In genomic region chr6:27388293-27389197, GRCh38 we compare ENCODE assay signal across 1 cellular context.
TF ChIP-seq lines count a peak whose summit lies in the region.

Gene ZNF391, plus strand, starts transcription at chr6:27388759. Its CDS starts 11,612 bp downstream, at chr6:27400371.

TF ChIP-seq in K562, 482 proteins besides CTCF, POLR2A, EP300 and RAD21 (continued from another document and continues in another):
- peak; percentile 75 to 84 for TF ChIP-seq MNT (conservative IDR thresholded peaks at IDR 0.05)
- no peak for TF ChIP-seq MXD1 (CRISPR knock-in tag; IDR thresholded peaks at IDR 0.05; ENCODE audit: borderline replicate concordance, poor library complexity, severe bottlenecking)
- no peak for TF ChIP-seq CBX2 (IDR thresholded peaks at IDR 0.05; ENCODE audit: insufficient read depth, low read length, poor library complexity, severe bottlenecking)
- no peak for TF ChIP-seq ZNF408 (CRISPR knock-in tag; IDR thresholded peaks at IDR 0.05; ENCODE audit: low read depth)
- TF ChIP-seq GABPA (tag; conservative IDR thresholded peaks at IDR 0.05; ENCODE audit: low read depth) = peak; percentile 91
- peak; percentile 54; the same call in 1 of the 2 replicates for TF ChIP-seq TARDBP (IDR thresholded peaks at IDR 0.05)
- peak; percentile 76; the same call in 1 of the 2 replicates for TF ChIP-seq FOXP4 (CRISPR knock-in tag; IDR thresholded peaks at IDR 0.05; ENCODE audit: borderline replicate concordance)
- TF ChIP-seq ZFP91 (CRISPR knock-in tag; IDR thresholded peaks at IDR 0.05) = peak; percentile 80
- peak; percentile 93 for TF ChIP-seq FIP1L1 (IDR thresholded peaks at IDR 0.05; ENCODE audit: low read depth, low read length, poor library complexity, severe bottlenecking)
- peak; percentile 45; the same call in 1 of the 2 replicates for TF ChIP-seq ETV5 (CRISPR knock-in tag; IDR thresholded peaks at IDR 0.05; ENCODE audit: low read depth)
- TF ChIP-seq MTF1 (CRISPR knock-in tag; IDR thresholded peaks at IDR 0.05; ENCODE audit: borderline replicate concordance) = no peak
- no peak for TF ChIP-seq DDX20 (tag; IDR thresholded peaks at IDR 0.05; ENCODE audit: low read depth)
- peak; percentile 37; the same call in 1 of the 2 replicates for TF ChIP-seq ATF4 (CRISPR knock-in tag; IDR thresholded peaks at IDR 0.05)
- TF ChIP-seq PRPF4 (IDR thresholded peaks at IDR 0.05; ENCODE audit: insufficient read depth, low read depth, low read length, poor library complexity, severe bottlenecking) = no peak
- peak; percentile 76 for TF ChIP-seq HDAC2 (IDR thresholded peaks at IDR 0.05)
- no peak for TF ChIP-seq CBFA2T2 (conservative IDR thresholded peaks at IDR 0.05)
- TF ChIP-seq ERF (CRISPR knock-in tag; IDR thresholded peaks at IDR 0.05) = peak; percentile 89
- TF ChIP-seq SUPT5H (IDR thresholded peaks at IDR 0.05) = peak; percentile 97
- TF ChIP-seq ATF3 (IDR thresholded peaks at IDR 0.05) = peak; percentile 31; the same call in 1 of the 2 replicates
- TF ChIP-seq ATF3 (CRISPR knock-in tag; conservative IDR thresholded peaks at IDR 0.05) = 0 out of 2 replicates have a peak, but pooled peaks have one; percentile 30
- peak; percentile 93 for TF ChIP-seq C11orf30 (IDR thresholded peaks at IDR 0.05; ENCODE audit: low read depth)
- TF ChIP-seq ZNF140 (CRISPR knock-in tag; IDR thresholded peaks at IDR 0.05) = no peak
- TF ChIP-seq RFX5 (IDR thresholded peaks at IDR 0.05; ENCODE audit: low read depth, low read length) = no peak
- no peak for TF ChIP-seq ZBTB34 (CRISPR knock-in tag; IDR thresholded peaks at IDR 0.05)
- TF ChIP-seq NCOA6 (IDR thresholded peaks at IDR 0.05) = 0 out of 2 replicates have a peak, but pooled peaks have one; percentile 16
- TF ChIP-seq BDP1 (IDR thresholded peaks at IDR 0.05; ENCODE audit: insufficient read depth, insufficient read length) = no peak
- no peak for TF ChIP-seq ZNF274 (IDR thresholded peaks at IDR 0.05; ENCODE audit: borderline replicate concordance, low read depth, low read length)
- peak; percentile 95 for TF ChIP-seq RNF2 (IDR thresholded peaks at IDR 0.05)
- no peak for TF ChIP-seq CHD1 (IDR thresholded peaks at IDR 0.05; ENCODE audit: low read length)
- TF ChIP-seq ZNF197 (CRISPR knock-in tag; IDR thresholded peaks at IDR 0.05; ENCODE audit: low read depth) = no peak
- TF ChIP-seq ATF1 (CRISPR knock-in tag; IDR thresholded peaks at IDR 0.05) = peak; percentile 36; the same call in 1 of the 2 replicates
- TF ChIP-seq ATF1 (tag; IDR thresholded peaks at IDR 0.05) = peak; percentile 90
- TF ChIP-seq ZNF324 (CRISPR knock-in tag; IDR thresholded peaks at IDR 0.05) = no peak
- no peak for TF ChIP-seq HNRNPUL1 (IDR thresholded peaks at IDR 0.05; ENCODE audit: low read length)
- TF ChIP-seq ZNF146 (CRISPR knock-in tag; IDR thresholded peaks at IDR 0.05; ENCODE audit: unreplicated experiment) = no peak
- no peak for TF ChIP-seq BMI1 (IDR thresholded peaks at IDR 0.05; ENCODE audit: low read length)
- TF ChIP-seq NKRF (IDR thresholded peaks at IDR 0.05; ENCODE audit: borderline replicate concordance) = peak; percentile 70; the same call in 1 of the 2 replicates
- no peak for TF ChIP-seq CREBBP (IDR thresholded peaks at IDR 0.05; ENCODE audit: low read depth, low read length)
- peak; percentile 84 for TF ChIP-seq ZBTB7A (IDR thresholded peaks at IDR 0.05; ENCODE audit: borderline replicate concordance, control insufficient read depth, low read depth, low read length)
- TF ChIP-seq TSHZ1 (CRISPR knock-in tag; IDR thresholded peaks at IDR 0.05) = no peak
- TF ChIP-seq CREB1 (IDR thresholded peaks at IDR 0.05) = peak; percentile 67
- peak; percentile 66; the same call in 1 of the 2 replicates for TF ChIP-seq CREB1 (CRISPR knock-in tag; IDR thresholded peaks at IDR 0.05)
- TF ChIP-seq ZNF121 (CRISPR knock-in tag; conservative IDR thresholded peaks at IDR 0.05) = no peak
- TF ChIP-seq ZEB2 (IDR thresholded peaks at IDR 0.05) = peak; percentile 98
- TF ChIP-seq EGR1 (conservative IDR thresholded peaks at IDR 0.05) = no peak
- 0 out of 2 replicates have a peak, but pooled peaks have one; percentile 69 for TF ChIP-seq TAF15 (IDR thresholded peaks at IDR 0.05; ENCODE audit: low read depth, low read length)
- peak; percentile 53; the same call in 1 of the 2 replicates for TF ChIP-seq E2F1 (CRISPR knock-in tag; IDR thresholded peaks at IDR 0.05)
